ENCODE assay signal across 23 cellular contexts in genomic region chr15:37490707-37491106, GRCh38.
DNase-seq lines count a peak whose midpoint lies in the region; ATAC-seq, FAIRE-seq and TF ChIP-seq lines count a peak whose summit lies in the region.
"Had no signal": no experiment of that assay in that cellular context is flagged by ENCODE, and none has a peak within 500 bp of the region (broad histone marks: within the 10 kb centered on the region; RNA-seq: fewer than 3 reads in every experiment).

No MANE protein-coding gene starts in this region.

- no peaks in the 10 kb centered on the region for H3K79me1 ChIP-seq in neuronal stem cell (ENCODE audit: low read depth, low read length)

- H2BK120ac ChIP-seq in neuronal stem cell (ENCODE audit: low read depth, low read length) = no peak overlapping the region

- no peak overlapping the region for H3K27ac ChIP-seq in kidney (ENCODE audit: low read depth in 2 of 2, low read length in 2 of 2)
- no peak overlapping the region for H3K27ac ChIP-seq in neuronal stem cell (replicated peaks; ENCODE audit: low read length)
- no peak overlapping the region for H3K27ac ChIP-seq in testis
- H3K27ac ChIP-seq: 22Rv1; A549; BLaER1 treated with 17β-estradiol and CSF1 and Interleukin-3, amounts not matched to agents 10 nM and 100 nM; C4-2B had no signal

- H3K27me3 ChIP-seq in neuronal stem cell (ENCODE audit: control insufficient read depth in 3 of 3, insufficient read depth in 3 of 3, low read depth in 1 of 3, low read length in 3 of 3) (no peaks in the 10 kb centered on the region), testis (no peaks in the 10 kb centered on the region)
- H3K27me3 ChIP-seq: BLaER1 treated with 17β-estradiol and CSF1 and Interleukin-3, amounts not matched to agents 10 nM and 100 nM had no signal

- intact Hi-C loops in kidney (cut with DNase I) (no loop called here), testis (cut with DNase I; ENCODE audit: low total_unique reads) (no loop called here)

- H2AFZ ChIP-seq in neuronal stem cell (ENCODE audit: low read length) = no peak overlapping the region

- H3K4me1 ChIP-seq in kidney (ENCODE audit: control insufficient read depth in 1 of 2, insufficient read depth in 1 of 2, low read depth in 1 of 2, low read length in 2 of 2) = no peaks in the 10 kb centered on the region
- no peaks in the 10 kb centered on the region for H3K4me1 ChIP-seq in neuronal stem cell (ENCODE audit: control insufficient read depth in 2 of 2, insufficient read depth in 1 of 2, low read depth in 1 of 2, low read length in 2 of 2)
- H3K4me1 ChIP-seq in testis = no peaks in the 10 kb centered on the region
- H3K4me1 ChIP-seq: A549; BLaER1 treated with 17β-estradiol and CSF1 and Interleukin-3, amounts not matched to agents 10 nM and 100 nM; Caco-2 had no signal

- peak overlapping the region; percentile 32 for H3K14ac ChIP-seq in neuronal stem cell (ENCODE audit: low read length)

- DNase-seq in activated gamma-delta T cell (lab: John Stamatoyannopoulos, UW) = peak; percentile 8
- DNase-seq in activated gamma-delta T cell treated with Interleukin-2 at 50 U/mL for 16 hours = no peak
- peak; percentile 50 for DNase-seq in kidney
- no peak for DNase-seq in neuronal stem cell (ENCODE audit: low spot score)
- peak; percentile 61 for DNase-seq in testis
- DNase-seq in activated T-cell treated with anti-CD3 and anti-CD28 coated beads, Interleukin-2, amount 50 U/mL, for 48 hours = no peak
- DNase-seq: AML-193; Caco-2; Calu3; CD4-positive, alpha-beta T cell; CD8-positive, alpha-beta T cell; DMS79 treated with DMSO at 0.1 percent for 48 hours; GF-D8 had no signal

- H4K8ac ChIP-seq in neuronal stem cell (ENCODE audit: low read depth, low read length) = no peak overlapping the region

- H3K4ac ChIP-seq in neuronal stem cell (ENCODE audit: low read length) = no peak overlapping the region

- H2AK5ac ChIP-seq in neuronal stem cell (ENCODE audit: low read depth, low read length) = no peak overlapping the region

- H3K18ac ChIP-seq in neuronal stem cell (ENCODE audit: low read length) = peak overlapping the region; percentile 79

- H3K9ac ChIP-seq in kidney (ENCODE audit: low read length in 2 of 2) (no peak overlapping the region), neuronal stem cell (ENCODE audit: low read depth, low read length, poor library complexity) (no peak overlapping the region)
- H3K9ac ChIP-seq: BLaER1 treated with 17β-estradiol and CSF1 and Interleukin-3, amounts not matched to agents 10 nM and 100 nM had no signal

- FAIRE-seq in kidney (lab: Jason Lieb, UNC) = no peak
- FAIRE-seq: A549, D721Med, G401.6, GM12891, GM19239 had no signal

- no peak overlapping the region for H2BK15ac ChIP-seq in neuronal stem cell (ENCODE audit: low read length)

- ATAC-seq in GM18907 (IDR thresholded peaks at IDR 0.05; ENCODE audit: unreplicated experiment) = no peak
- no peak for ATAC-seq in HG02884 (IDR thresholded peaks at IDR 0.05; ENCODE audit: unreplicated experiment)
- ATAC-seq: A549; CD8-positive, alpha-beta T cell had no signal

- H3K4me3 ChIP-seq in kidney (ENCODE audit: low read length in 2 of 2) = no peak overlapping the region
- H3K4me3 ChIP-seq in neuronal stem cell (ENCODE audit: low read length in 2 of 2) = peak overlapping the region in 1 of 2 donors; percentile 44
- H3K4me3 ChIP-seq in testis = peak overlapping the region in 1 of 2 donors; percentile 32
- H3K4me3 ChIP-seq: A549; BLaER1 treated with 17β-estradiol and CSF1 and Interleukin-3, amounts not matched to agents 10 nM and 100 nM had no signal

- H4K91ac ChIP-seq in neuronal stem cell (ENCODE audit: low read depth, low read length, poor library complexity) = no peak overlapping the region

- no peak for TF ChIP-seq CTCF in kidney (IDR thresholded peaks at IDR 0.05; ENCODE audit: borderline replicate concordance, extremely low read depth, insufficient read depth)
- no peak for TF ChIP-seq CTCF in testis (IDR thresholded peaks at IDR 0.05)

- no peak overlapping the region for H2BK5ac ChIP-seq in neuronal stem cell (ENCODE audit: low read length)

- no peak overlapping the region for H3K4me2 ChIP-seq in neuronal stem cell (ENCODE audit: insufficient read depth, low read length, poor library complexity, severe bottlenecking)
- H3K4me2 ChIP-seq: A549; BLaER1 treated with 17β-estradiol and CSF1 and Interleukin-3, amounts not matched to agents 10 nM and 100 nM had no signal

- no peak overlapping the region for H3K23ac ChIP-seq in neuronal stem cell (ENCODE audit: low read depth, low read length, poor library complexity)

- WGBS in neuronal stem cell (ENCODE audit: extremely low coverage in 2 of 2, insufficient read length in 2 of 2, insufficient replicate concordance in 1 of 2), 2 donors = no CpG with 5 or more reads among the region's 26 CpGs
- WGBS in testis, 2 donors = 71 to 74% methylated on average over 26 of the region's 26 CpGs

- no peaks in the 10 kb centered on the region for H3K9me3 ChIP-seq in kidney (ENCODE audit: control insufficient read depth in 1 of 2, low read length in 2 of 2)
- no peaks in the 10 kb centered on the region for H3K9me3 ChIP-seq in neuronal stem cell (replicated peaks in 1 of 2; ENCODE audit: control insufficient read depth in 2 of 2, insufficient read depth in 1 of 2, low read depth in 1 of 2, low read length in 2 of 2)
- no peaks in the 10 kb centered on the region for H3K9me3 ChIP-seq in testis
- H3K9me3 ChIP-seq: A549, Caco-2 had no signal

- no peak overlapping the region for H2BK12ac ChIP-seq in neuronal stem cell (ENCODE audit: low read length)

- TF ChIP-seq POLR2A in testis (IDR thresholded peaks at IDR 0.05) = no peak

- H3K36me3 ChIP-seq in kidney (ENCODE audit: control insufficient read depth in 1 of 2, insufficient read depth in 2 of 2, low read length in 2 of 2) (no peaks in the 10 kb centered on the region), neuronal stem cell (replicated peaks in 1 of 2; ENCODE audit: control insufficient read depth in 2 of 2, insufficient read depth in 2 of 2, low read length in 2 of 2) (no peaks in the 10 kb centered on the region), testis (ENCODE audit: low read depth, missing control alignments) (no peaks in the 10 kb centered on the region)
- H3K36me3 ChIP-seq: BLaER1 treated with 17β-estradiol and CSF1 and Interleukin-3, amounts not matched to agents 10 nM and 100 nM had no signal

Comparison
In these comparisons a context has a peak if more than half of its experiments do, and no peak if none do; other contexts are left out.
1. DNase-seq: peak in activated gamma-delta T cell (single experiment), kidney (single experiment) and testis (single experiment); none in activated gamma-delta T cell treated with Interleukin-2 at 50 U/mL for 16 hours (single experiment), neuronal stem cell (single experiment) and activated T-cell treated with anti-CD3 and anti-CD28 coated beads, Interleukin-2, amount 50 U/mL, for 48 hours (0 of 2).